Comparison of ENCODE assay signal across 8 cellular contexts in genomic region chr7:99617187-99617781, GRCh38. TPM values are rescaled to one million over a fixed set of nuclear protein-coding genes. Genes with fewer than 3 reads are reported as not detected.
DNase-seq lines count a peak whose midpoint lies in the region; TF ChIP-seq lines count a peak whose summit lies in the region.

No MANE protein-coding gene starts in this region.

- CTCF ChIA-PET in activated CD4-positive, alpha-beta T cell treated with anti-CD3 and anti-CD28 coated beads, Interleukin-2, amount 10 ng/mL, durations not matched to agents 7 days and 5 days (lab: Charles Lee), result interaction anchor here (0.8 to 1.8 kb wide), 4 partner anchors 9 to 19 kb away, joined by 3 to 6 read pairs (median 4); partner anchors contain the start of gene TMEM225B

- H3K9me3 ChIP-seq in SJSA1 (replicated peaks) (no peaks in the 10 kb centered on the region), spleen (no peaks in the 10 kb centered on the region)

- peak overlapping the region; percentile 78 for H3K4me3 ChIP-seq in SJSA1
- peak overlapping the region; percentile 81 to 95 for H3K4me3 ChIP-seq in foreskin fibroblast (ENCODE audit: low read depth in 1 of 2, low read length in 2 of 2)
- H3K4me3 ChIP-seq in spleen, result peak overlapping the region; percentile 88 to 98 (median 96)

- WGBS in spleen, 5 donors, result 16 to 28% (median 21%) methylated on average over 16 to 22 of the region's 22 CpGs

- H3K36me3 ChIP-seq in SJSA1 (peaks cover 37% of the 10 kb centered on the region), spleen (peaks cover 2 to 41% (median 39%) of the 10 kb centered on the region in 6 donors)

- DNase-seq in activated CD4-positive, alpha-beta T cell treated with anti-CD3 and anti-CD28 coated beads, Interleukin-2, amount 10 ng/mL, durations not matched to agents 7 days and 5 days, result no peak
- no peak for DNase-seq in activated CD4-positive, alpha-beta T cell treated with anti-CD3 and anti-CD28 coated beads for 4 hours
- DNase-seq in SJSA1 (ENCODE audit: low read depth in 1 of 2, low spot score in 2 of 2) (peak in 1 of 2 experiments; percentile 38), foreskin fibroblast (no peak), spleen (no peak), mucosa of gallbladder (ENCODE audit: low spot score) (no peak), SKM-1 treated with dmso at 0.1 percent for 144 hours (lab: John Stamatoyannopoulos, UW; ENCODE audit: unreplicated experiment) (no peak), NCI-H2107 treated with DMSO at 0.1 percent for 48 hours (lab: John Stamatoyannopoulos, UW; ENCODE audit: unreplicated experiment) (no peak)

- TF ChIP-seq POLR2A in spleen (IDR thresholded peaks at IDR 0.05), result no peak

- peaks cover 42% of the 10 kb centered on the region for H3K36me3 Mint-ChIP-seq in activated CD4-positive, alpha-beta T cell treated with anti-CD3 and anti-CD28 coated beads, Interleukin-2, amount 10 ng/mL, durations not matched to agents 7 days and 5 days (ENCODE audit: low read depth)

- H3K27me3 ChIP-seq in SJSA1 (replicated peaks) (no peaks in the 10 kb centered on the region), spleen (replicated peaks in 1 of 7) (no peaks in the 10 kb centered on the region)

- intact Hi-C loops in spleen (cut with DNase I; ENCODE audit: low total_unique reads), result no loop called here

- H3K27me3 Mint-ChIP-seq in activated CD4-positive, alpha-beta T cell treated with anti-CD3 and anti-CD28 coated beads, Interleukin-2, amount 10 ng/mL, durations not matched to agents 7 days and 5 days, result peaks cover 5% of the 10 kb centered on the region

- peak overlapping the region; percentile 94 for H3K27ac Mint-ChIP-seq in activated CD4-positive, alpha-beta T cell treated with anti-CD3 and anti-CD28 coated beads, Interleukin-2, amount 10 ng/mL, durations not matched to agents 7 days and 5 days

- peaks cover 9% of the 10 kb centered on the region for H3K9me3 Mint-ChIP-seq in activated CD4-positive, alpha-beta T cell treated with anti-CD3 and anti-CD28 coated beads, Interleukin-2, amount 10 ng/mL, durations not matched to agents 7 days and 5 days

- peak overlapping the region; percentile 98 for H3K4me3 Mint-ChIP-seq in activated CD4-positive, alpha-beta T cell treated with anti-CD3 and anti-CD28 coated beads, Interleukin-2, amount 10 ng/mL, durations not matched to agents 7 days and 5 days

- peaks cover 58% of the 10 kb centered on the region for H3K4me1 ChIP-seq in SJSA1 (replicated peaks)
- H3K4me1 ChIP-seq in spleen, result peaks cover 10 to 57% (median 25%) of the 10 kb centered on the region in 6 donors

- POLR2A ChIA-PET in activated CD4-positive, alpha-beta T cell treated with anti-CD3 and anti-CD28 coated beads, Interleukin-2, amount 10 ng/mL, durations not matched to agents 7 days and 5 days (lab: Charles Lee), result no interaction called here

- H3K4me1 Mint-ChIP-seq in activated CD4-positive, alpha-beta T cell treated with anti-CD3 and anti-CD28 coated beads, Interleukin-2, amount 10 ng/mL, durations not matched to agents 7 days and 5 days, result peaks cover 63% of the 10 kb centered on the region

- TF ChIP-seq CTCF in foreskin fibroblast (IDR thresholded peaks at IDR 0.05; ENCODE audit: low read depth, low read length) (no peak), spleen (IDR thresholded peaks at IDR 0.05 in 8 of 11, conservative IDR thresholded peaks at IDR 0.05 in 3 of 11) (no peak)

- H3K27ac ChIP-seq in SJSA1, result peak overlapping the region; percentile 78
- peak overlapping the region; percentile 76 to 95 (median 90) for H3K27ac ChIP-seq in spleen

RNA-seq across cellular contexts. Expression of gene ZSCAN25, which starts 0.5 kb away (rescaled TPM):
- total RNA-seq in activated CD4-positive, alpha-beta T cell treated with anti-CD3 and anti-CD28 coated beads, Interleukin-2, amount 10 ng/mL, durations not matched to agents 7 days and 5 days, result 10 to 100 TPM; 28.5 to 31.1 TPM
- 26.9 and 28.3 TPM in 2 replicates for total RNA-seq in SJSA1 (2014; rRNA removed; shearing (Covaris generic))
- total RNA-seq in spleen, result 10 to 100 TPM; 18.7 to 30.8 (median 26.4) TPM
- polyA plus RNA-seq in spleen, result 1 to 10 TPM; 3.8 to 7.2 (median 4.2) TPM
- 16.8 TPM for total RNA-seq in mucosa of gallbladder

RNA-seq across cellular contexts. Expression of gene TMEM225B, which starts 19.2 kb away (rescaled TPM):
- total RNA-seq in activated CD4-positive, alpha-beta T cell treated with anti-CD3 and anti-CD28 coated beads, Interleukin-2, amount 10 ng/mL, durations not matched to agents 7 days and 5 days, result 1 to 10 TPM; 1.2 to 1.3 TPM
- 0.41 and 1.1 TPM in 2 replicates for total RNA-seq in SJSA1 (2014; rRNA removed; shearing (Covaris generic))
- total RNA-seq in spleen (1 to 10 TPM in 2 of 7 donors, under 1 TPM in 3, not detected in 2; 0.43 to 1.4 (median 0.77) TPM), mucosa of gallbladder (0.35 TPM)
- 1 to 10 TPM in 2 of 3 donors, under 1 TPM in 1; 0.91 to 1.6 (median 1.3) TPM for polyA plus RNA-seq in spleen

RNA-seq across cellular contexts. Expression of gene ZNF655, which starts 58.8 kb away (rescaled TPM):
- total RNA-seq in activated CD4-positive, alpha-beta T cell treated with anti-CD3 and anti-CD28 coated beads, Interleukin-2, amount 10 ng/mL, durations not matched to agents 7 days and 5 days, result 10 to 100 TPM; 92.0 to 92.7 TPM
- 107 and 109 TPM in 2 replicates for total RNA-seq in SJSA1 (2014; rRNA removed; shearing (Covaris generic))
- total RNA-seq in spleen (100 to 1,000 TPM in 3 of 7 donors, 10 to 100 TPM in 4; 70.9 to 176 (median 98.2) TPM), mucosa of gallbladder (52.5 TPM)
- polyA plus RNA-seq in spleen, result 10 to 100 TPM; 34.5 to 56.1 (median 49.8) TPM
